ENCODE assay signal across 8 cellular contexts in genomic region chr22:37824674-37825641, GRCh38. TPM values are rescaled to one million over a fixed set of nuclear protein-coding genes. Genes with fewer than 3 reads are reported as not detected.
DNase-seq lines count a peak whose midpoint lies in the region; ATAC-seq and TF ChIP-seq lines count a peak whose summit lies in the region.

No MANE protein-coding gene starts in this region.

- WGBS in mesendoderm (ENCODE audit: extremely low coverage, insufficient coverage, low lambda C conversion rate), result no CpG with 5 or more reads among the region's 135 CpGs

- H2BK15ac ChIP-seq in mesendoderm (replicated peaks; ENCODE audit: low read depth), result no peak overlapping the region

- H3K79me1 ChIP-seq in mesendoderm (ENCODE audit: low read length), result no peaks in the 10 kb centered on the region

- H3K56ac ChIP-seq in mesendoderm (ENCODE audit: low read length), result peak overlapping the region; percentile 89

- POLR2A ChIA-PET in AG04450 (lab: Yijun Ruan, JAX), result interaction anchor here (0.8 to 1.2 kb wide), 2 partner anchors 17 to 19 kb away, joined by 3 read pairs; partner anchors contain the start of genes ANKRD54 and GCAT

- H3K79me2 ChIP-seq in mesendoderm (ENCODE audit: control insufficient read depth, insufficient read depth, low read length), result no peaks in the 10 kb centered on the region

- peak overlapping the region; percentile 70 for H3K4me2 ChIP-seq in mesendoderm (ENCODE audit: low read length)

- H3K36me3 ChIP-seq in HUES6 (ENCODE audit: control insufficient read depth, insufficient read depth, low read length) (peaks cover 5% of the 10 kb centered on the region; the same call in 1 of the 2 replicates), mesendoderm (ENCODE audit: control insufficient read depth, insufficient read depth, low read length) (no peaks in the 10 kb centered on the region)

- no peak for DNase-seq in AG04450 (ENCODE audit: low read depth, low spot score)
- peak; percentile 24 for DNase-seq in choroid plexus epithelial cell (ENCODE audit: low read depth)
- DNase-seq in mesendoderm, result peak; percentile 51
- DNase-seq in NAMALWA (ENCODE audit: low spot score), result no peak
- no peak for DNase-seq in UCSD-AML1 (lab: John Stamatoyannopoulos, UW; ENCODE audit: unreplicated experiment)
- no peak for DNase-seq in effector CD4-positive, alpha-beta T cell

- H3K27ac ChIP-seq in AG04450 (ENCODE audit: low read depth, low read length), result no peak overlapping the region
- H3K27ac ChIP-seq in HUES6 (ENCODE audit: low read depth, low read length), result no peak overlapping the region
- H3K27ac ChIP-seq in mesendoderm (ENCODE audit: low read depth, low read length), result no peak overlapping the region

- no peak overlapping the region for H2BK120ac ChIP-seq in mesendoderm (ENCODE audit: low read depth, low read length)

- CTCF ChIA-PET in AG04450 (lab: Charles Lee), result interaction anchor here (0.7 to 1.7 kb wide), 2 partner anchors 8 to 38 kb away, joined by 4 to 5 read pairs; no protein-coding TSS in a partner anchor

- H3K18ac ChIP-seq in mesendoderm (ENCODE audit: low read length), result no peak overlapping the region

- H3K9ac ChIP-seq in HUES6 (ENCODE audit: low read length) (peak overlapping the region; percentile 63), mesendoderm (ENCODE audit: low read length) (peak overlapping the region; percentile 54)

- no peak overlapping the region for H2BK5ac ChIP-seq in mesendoderm (ENCODE audit: low read length)

- no peak overlapping the region for H2AK5ac ChIP-seq in mesendoderm (ENCODE audit: low read length)

- H3K4ac ChIP-seq in mesendoderm (ENCODE audit: low read depth, low read length), result no peak overlapping the region

- no peaks in the 10 kb centered on the region; the same call in 1 of the 2 replicates for H3K9me3 ChIP-seq in AG04450 (ENCODE audit: control insufficient read depth, insufficient read depth, low read length)
- no peaks in the 10 kb centered on the region for H3K9me3 ChIP-seq in HUES6 (ENCODE audit: control insufficient read depth, insufficient read depth, low read depth, low read length)

- H3K23ac ChIP-seq in mesendoderm (ENCODE audit: low read length), result peak overlapping the region; percentile 15

- no peak for TF ChIP-seq CTCF in AG04450 (IDR thresholded peaks at IDR 0.05; ENCODE audit: low read depth, low read length)
- TF ChIP-seq CTCF in choroid plexus epithelial cell (conservative IDR thresholded peaks at IDR 0.05; ENCODE audit: low read depth, low read length), result no peak

- H4K5ac ChIP-seq in mesendoderm (ENCODE audit: low read length), result no peak overlapping the region

- ATAC-seq in HG03097 (IDR thresholded peaks at IDR 0.05; ENCODE audit: low FRiP score, unreplicated experiment), result no peak

- H3K4me1 ChIP-seq in HUES6 (ENCODE audit: control insufficient read depth, insufficient read depth, low read length) (peaks cover 18% of the 10 kb centered on the region), mesendoderm (ENCODE audit: control insufficient read depth, low read depth, low read length) (no peaks in the 10 kb centered on the region)

- H3K4me3 ChIP-seq in AG04450 (ENCODE audit: low read depth, low read length) (peak overlapping the region; percentile 47; the same call in 1 of the 2 replicates), HUES6 (ENCODE audit: low read depth, low read length) (peak overlapping the region; percentile 64), choroid plexus epithelial cell (ENCODE audit: low read depth, low read length) (peak overlapping the region; percentile 39), mesendoderm (ENCODE audit: low read length) (peak overlapping the region; percentile 25)

- H3K27me3 ChIP-seq in AG04450 (ENCODE audit: control insufficient read depth, insufficient read depth, low read length) (peaks cover 19% of the 10 kb centered on the region), HUES6 (ENCODE audit: control insufficient read depth, insufficient read depth, low read length) (peaks cover 46% of the 10 kb centered on the region), mesendoderm (ENCODE audit: insufficient read depth, low read length, poor library complexity) (peaks cover 15% of the 10 kb centered on the region)

- H4K8ac ChIP-seq in mesendoderm (ENCODE audit: low read depth, low read length), result no peak overlapping the region

RNA-seq across cellular contexts. Expression of gene GALR3, which starts 1.8 kb away (rescaled TPM):
- polyA plus RNA-seq in AG04450 (2011; rRNA removed), result not detected in 2 replicates
- polyA minus RNA-seq in AG04450 (2011; rRNA and poly(A)+ RNA removed), result not detected in 2 replicates
- polyA plus RNA-seq in mesendoderm (2013, experiment 1 of 2), result not detected
- 0.03 TPM for polyA plus RNA-seq in mesendoderm (2013, experiment 2 of 2)

RNA-seq across cellular contexts. Expression of gene GCAT, which starts 17.2 kb away (rescaled TPM):
- 8.9 and 13.2 TPM in 2 replicates for polyA plus RNA-seq in AG04450 (2011; rRNA removed)
- polyA minus RNA-seq in AG04450 (2011; rRNA and poly(A)+ RNA removed), result 7.3 and 17.3 TPM in 2 replicates
- 6.8 TPM for polyA plus RNA-seq in mesendoderm (2013, experiment 1 of 2)
- polyA plus RNA-seq in mesendoderm (2013, experiment 2 of 2), result 6.9 TPM

RNA-seq across cellular contexts. Expression of gene ANKRD54, which starts 19.2 kb away (rescaled TPM):
- polyA plus RNA-seq in AG04450 (2011; rRNA removed), result 11.2 and 13.8 TPM in 2 replicates
- 8.9 and 22.5 TPM in 2 replicates for polyA minus RNA-seq in AG04450 (2011; rRNA and poly(A)+ RNA removed)
- 8.0 TPM for polyA plus RNA-seq in mesendoderm (2013, experiment 1 of 2)
- 9.1 TPM for polyA plus RNA-seq in mesendoderm (2013, experiment 2 of 2)

RNA-seq across cellular contexts. Expression of gene EIF3L, which starts 24.3 kb away (rescaled TPM):
- 833 and 867 TPM in 2 replicates for polyA plus RNA-seq in AG04450 (2011; rRNA removed)
- polyA minus RNA-seq in AG04450 (2011; rRNA and poly(A)+ RNA removed), result 654 and 673 TPM in 2 replicates
- polyA plus RNA-seq in mesendoderm (2013, experiment 1 of 2), result 600 TPM
- polyA plus RNA-seq in mesendoderm (2013, experiment 2 of 2), result 594 TPM

Comparison
In these comparisons a context has a peak if more than half of its experiments do, and no peak if none do; other contexts are left out.
1. DNase-seq: peak in choroid plexus epithelial cell (single experiment) and mesendoderm (single experiment); none in AG04450 (single experiment), NAMALWA (single experiment), UCSD-AML1 (single experiment) and effector CD4-positive, alpha-beta T cell (single experiment).
2. Peak in every context shown above with its lines, with median percentiles within 50 percentile points of each other: H3K4me3 ChIP-seq.